ENCODE assay signal across 11 cellular contexts in genomic region chr1:155010211-155010918, GRCh38. TPM values are rescaled to one million over a fixed set of nuclear protein-coding genes. Genes with fewer than 3 reads are reported as not detected.
A peak's percentile ranks its signal among the peaks of the same experiment; 100 is the strongest.
DNase-seq lines count a peak whose midpoint lies in the region; ATAC-seq, FAIRE-seq and TF ChIP-seq lines count a peak whose summit lies in the region.
"Had no signal": no experiment of that assay in that cellular context is flagged by ENCODE, and none has a peak within 500 bp of the region (broad histone marks: within the 10 kb centered on the region; RNA-seq: fewer than 3 reads in every experiment).

No MANE protein-coding gene starts in this region.

- CTCF ChIA-PET in activated CD4-positive, alpha-beta T cell treated with anti-CD3 and anti-CD28 coated beads for 36 hours (lab: Charles Lee): interaction anchor here (0.9 to 1.8 kb wide), 3 partner anchors 11 to 165 kb away, joined by 3 to 7 read pairs (median 5); no protein-coding TSS in a partner anchor
- CTCF ChIA-PET in H1 (lab: Charles Lee; ENCODE audit: partially characterized antibody): interaction anchor here (0.6 to 18.6 kb wide), 5 partner anchors 12 to 1262 kb away, joined by 3 to 354 read pairs (median 3); partner anchors contain the start of genes ADAM15, LENEP and ZBTB7B

- no peak for TF ChIP-seq POLR2A in H1 (IDR thresholded peaks at IDR 0.05; ENCODE audit: control extremely low read depth in 1 of 2, low read depth in 2 of 2, low read length in 2 of 2)

- no peak overlapping the region for H2BK15ac ChIP-seq in H1 (ENCODE audit: low read length)

- H3K79me1 ChIP-seq in H1 (ENCODE audit: low read depth, low read length): peaks cover 20% of the 10 kb centered on the region

- H3K4me1 Mint-ChIP-seq in activated CD4-positive, alpha-beta T cell treated with anti-CD3 and anti-CD28 coated beads for 36 hours: peaks cover 67% of the 10 kb centered on the region
- H3K4me1 Mint-ChIP-seq in T-helper 17 cell: peaks cover 65% of the 10 kb centered on the region
- H3K4me1 Mint-ChIP-seq in stimulated activated memory B cell treated with anti-CD40 and anti-IgM and Interleukin-4, amounts not matched to agents 10 μg/mL and 1 μg/mL and 100 μg/mL, for 72 hours: peaks cover 73% of the 10 kb centered on the region

- intact Hi-C loops in activated CD4-positive, alpha-beta T cell treated with anti-CD3 and anti-CD28 coated beads for 36 hours (cut with DNase I, micrococcal nuclease): no loop called here

- H3K9me3 ChIP-seq in T-helper 17 cell (ENCODE audit: control insufficient read depth, low read length, poor library complexity, severe bottlenecking): no peaks in the 10 kb centered on the region
- H3K9me3 ChIP-seq in H1 (ENCODE audit: insufficient read depth in 2 of 2, low read depth in 1 of 2, low read length in 1 of 2): no peaks in the 10 kb centered on the region

- no peak overlapping the region for H3K4me2 ChIP-seq in H1 (ENCODE audit: insufficient read depth in 1 of 2, low read depth in 2 of 2, low read length in 2 of 2)

- H3K36me3 ChIP-seq in H1 (ENCODE audit: control insufficient read depth in 2 of 4, insufficient read depth in 4 of 4, low read length in 3 of 4): peaks cover 0 to 13% (median 8%) of the 10 kb centered on the region in 4 experiments; a peak in 5 of 8 replicates

- 0 out of 2 replicates have a peak overlapping the region, but pooled peaks have one; percentile 30 for H3K27ac ChIP-seq in H1 (ENCODE audit: low read depth, low read length)

- FAIRE-seq in H1 (lab: Jason Lieb, UNC): no peak
- FAIRE-seq: H54 had no signal

- TF ChIP-seq CTCF in H1 (IDR thresholded peaks at IDR 0.05; ENCODE audit: control extremely low read depth in 1 of 3, insufficient read depth in 1 of 3, low read depth in 1 of 3, low read length in 3 of 3): no peak

- H3K4ac ChIP-seq in H1 (replicated peaks; ENCODE audit: insufficient read length, low read depth, low read length): no peak overlapping the region

- H2BK120ac ChIP-seq in H1 (replicated peaks; ENCODE audit: low read depth, low read length): no peak overlapping the region

- H3K27me3 ChIP-seq in H1 (replicated peaks in 1 of 4; ENCODE audit: control insufficient read depth in 3 of 4, extremely low read depth in 1 of 4, insufficient read depth in 3 of 4, low read length in 3 of 4): no peaks in the 10 kb centered on the region

- no peaks in the 10 kb centered on the region for H3K27me3 Mint-ChIP-seq in activated CD4-positive, alpha-beta T cell treated with anti-CD3 and anti-CD28 coated beads for 36 hours
- H3K27me3 Mint-ChIP-seq in T-helper 17 cell: no peaks in the 10 kb centered on the region
- H3K27me3 Mint-ChIP-seq in stimulated activated memory B cell treated with anti-CD40 and anti-IgM and Interleukin-4, amounts not matched to agents 10 μg/mL and 1 μg/mL and 100 μg/mL, for 72 hours: no peaks in the 10 kb centered on the region

- H3K14ac ChIP-seq in H1 (ENCODE audit: insufficient read length): no peak overlapping the region

- H3K56ac ChIP-seq in H1 (replicated peaks; ENCODE audit: insufficient read length, low read depth, low read length): no peak overlapping the region

- no peaks in the 10 kb centered on the region for H3K9me3 Mint-ChIP-seq in activated CD4-positive, alpha-beta T cell treated with anti-CD3 and anti-CD28 coated beads for 36 hours (ENCODE audit: low read depth)
- no peaks in the 10 kb centered on the region for H3K9me3 Mint-ChIP-seq in stimulated activated memory B cell treated with anti-CD40 and anti-IgM and Interleukin-4, amounts not matched to agents 10 μg/mL and 1 μg/mL and 100 μg/mL, for 72 hours

- no peak overlapping the region for H3K23ac ChIP-seq in H1 (ENCODE audit: insufficient read length)

- H3K4me1 ChIP-seq in H1 (replicated peaks in 1 of 4; ENCODE audit: control insufficient read depth in 3 of 4, insufficient read depth in 4 of 4, low read length in 3 of 4): peaks cover 8 to 52% (median 34%) of the 10 kb centered on the region in 4 experiments

- peaks cover 47% of the 10 kb centered on the region for H3K36me3 Mint-ChIP-seq in activated CD4-positive, alpha-beta T cell treated with anti-CD3 and anti-CD28 coated beads for 36 hours (ENCODE audit: low read depth)
- H3K36me3 Mint-ChIP-seq in T-helper 17 cell (ENCODE audit: low read depth): peaks cover 7% of the 10 kb centered on the region
- peaks cover 17% of the 10 kb centered on the region for H3K36me3 Mint-ChIP-seq in stimulated activated memory B cell treated with anti-CD40 and anti-IgM and Interleukin-4, amounts not matched to agents 10 μg/mL and 1 μg/mL and 100 μg/mL, for 72 hours

- H3K4me3 ChIP-seq in H1 (ENCODE audit: extremely low read depth in 1 of 4, insufficient read depth in 2 of 4, low read depth in 3 of 4, low read length in 4 of 4): no peak overlapping the region

- H2AK5ac ChIP-seq in H1 (ENCODE audit: low read depth, low read length): no peak overlapping the region; the same call in 1 of the 2 replicates

- peaks cover 0 to 15% of the 10 kb centered on the region in 2 experiments for H4K20me1 ChIP-seq in H1 (replicated peaks in 1 of 2; ENCODE audit: control insufficient read depth in 1 of 2, insufficient read depth in 2 of 2, low read length in 2 of 2)

- TF ChIP-seq EP300 in H1 (IDR thresholded peaks at IDR 0.05; ENCODE audit: borderline replicate concordance in 1 of 2, low read depth in 2 of 2, low read length in 2 of 2): no peak

- H3K23me2 ChIP-seq in H1 (ENCODE audit: low read depth, low read length): no peaks in the 10 kb centered on the region; the same call in 1 of the 2 replicates

- peak overlapping the region; percentile 96 for H3K27ac Mint-ChIP-seq in activated CD4-positive, alpha-beta T cell treated with anti-CD3 and anti-CD28 coated beads for 36 hours
- H3K27ac Mint-ChIP-seq in T-helper 17 cell: peak overlapping the region; percentile 95
- H3K27ac Mint-ChIP-seq in stimulated activated memory B cell treated with anti-CD40 and anti-IgM and Interleukin-4, amounts not matched to agents 10 μg/mL and 1 μg/mL and 100 μg/mL, for 72 hours: peak overlapping the region; percentile 62

- H4K91ac ChIP-seq in H1 (replicated peaks; ENCODE audit: insufficient read length, low read length): no peak overlapping the region

- 76% methylated on average over 7 of the region's 11 CpGs; no CpG with 5 or more reads in 1 of the 2 experiments for WGBS in H1 (ENCODE audit: extremely low coverage in 1 of 2, insufficient coverage in 1 of 2, insufficient read length in 1 of 2, insufficient replicate concordance in 2 of 2, low coverage in 1 of 2, low lambda C conversion rate in 2 of 2, missing lambda C conversion rate in 1 of 2), 2 experiments

- H4K5ac ChIP-seq in H1 (ENCODE audit: insufficient read length, low read depth, low read length): no peak overlapping the region

- H4K8ac ChIP-seq in H1 (ENCODE audit: extremely low read depth, insufficient read depth, low read length): no peak overlapping the region

- no peak overlapping the region for H3K9ac ChIP-seq in H1 (replicated peaks in 1 of 4; ENCODE audit: extremely low read depth in 1 of 4, low read depth in 3 of 4, low read length in 3 of 4)

- no peak overlapping the region for H3K18ac ChIP-seq in H1 (ENCODE audit: extremely low read depth, low read length)

- DNase-seq in activated CD4-positive, alpha-beta T cell treated with anti-CD3 and anti-CD28 coated beads for 36 hours: peak; percentile 54
- DNase-seq in activated CD4-positive, alpha-beta T cell treated with anti-CD3 and anti-CD28 coated beads, Interleukin-2, amount 50 U/mL, for 1 hour: no peak
- DNase-seq in T-helper 17 cell (no peak), H1 (ENCODE audit: low read depth in 1 of 2, low spot score in 2 of 2) (no peak), HuH-7.5 (ENCODE audit: low spot score) (no peak)

- no peak overlapping the region for H2BK20ac ChIP-seq in H1 (ENCODE audit: low read length)

- H2BK12ac ChIP-seq in H1 (ENCODE audit: low read depth, low read length): 0 out of 2 replicates have a peak overlapping the region, but pooled peaks have one; percentile 33

- TF ChIP-seq RAD21 in H1 (IDR thresholded peaks at IDR 0.05 in 1 of 2, conservative IDR thresholded peaks at IDR 0.05 in 1 of 2; ENCODE audit: low read depth in 2 of 2, low read length in 2 of 2): no peak

- no peak overlapping the region for H2AFZ ChIP-seq in H1 (ENCODE audit: low read length)

- ATAC-seq in activated CD4-positive, alpha-beta T cell treated with anti-CD3 and anti-CD28 coated beads for 36 hours: no peak
- ATAC-seq in T-helper 17 cell: no peak
- no peak for ATAC-seq in stimulated activated memory B cell treated with anti-CD40 and anti-IgM and Interleukin-4, amounts not matched to agents 10 μg/mL and 1 μg/mL and 100 μg/mL, for 72 hours
- ATAC-seq in HG03159 (IDR thresholded peaks at IDR 0.05; ENCODE audit: unreplicated experiment): no peak
- no peak for ATAC-seq in GM18858 (IDR thresholded peaks at IDR 0.05; ENCODE audit: unreplicated experiment)

- POLR2A ChIA-PET in activated CD4-positive, alpha-beta T cell treated with anti-CD3 and anti-CD28 coated beads for 36 hours (lab: Charles Lee): interaction anchor here (0.6 kb wide), 1 partner anchor 29 kb away, joined by 3 read pairs; no protein-coding TSS in a partner anchor
- POLR2A ChIA-PET in H1 (lab: Charles Lee; ENCODE audit: partially characterized antibody): interaction anchor here (0.7 to 14.8 kb wide), 5 partner anchors 5 to 399 kb away, joined by 3 to 128 read pairs (median 29); partner anchors contain the start of genes CKS1B, FLAD1, LENEP and SHC1

- H3K4me3 Mint-ChIP-seq in activated CD4-positive, alpha-beta T cell treated with anti-CD3 and anti-CD28 coated beads for 36 hours: peak overlapping the region; percentile 99
- H3K4me3 Mint-ChIP-seq in T-helper 17 cell: peak overlapping the region; percentile 98
- no peak overlapping the region for H3K4me3 Mint-ChIP-seq in stimulated activated memory B cell treated with anti-CD40 and anti-IgM and Interleukin-4, amounts not matched to agents 10 μg/mL and 1 μg/mL and 100 μg/mL, for 72 hours

- peaks cover 0 to 45% of the 10 kb centered on the region in 2 experiments; a peak in 3 of 4 replicates for H3K79me2 ChIP-seq in H1 (ENCODE audit: control insufficient read depth in 1 of 2, insufficient read depth in 2 of 2, low read length in 2 of 2)

- no peak overlapping the region for H2BK5ac ChIP-seq in H1 (ENCODE audit: low read depth, low read length)

RNA-seq across cellular contexts. Expression of gene ZBTB7B, which starts 7.8 kb away (rescaled TPM):
- 100 to 1,000 TPM in 1 of 2 experiments, 10 to 100 TPM in 1; 94.0 to 105 TPM for total RNA-seq in activated CD4-positive, alpha-beta T cell treated with anti-CD3 and anti-CD28 coated beads for 36 hours
- total RNA-seq in T-helper 17 cell: 10 to 100 TPM; 63.8 to 73.6 TPM
- 22.1 and 24.5 TPM in 2 replicates for total RNA-seq in H1 (2021; fragmentation: NEBNext Ultra II Directional; extraction: Animal tissue kit (Norgen Biotek cat#: 25700))
- 36.9 and 38.3 TPM in 2 replicates for polyA plus RNA-seq in H1 (2011; rRNA removed)
- polyA plus RNA-seq in H1 (2011; cell fraction: cytosol; rRNA removed): 28.7 TPM
- polyA plus RNA-seq in H1 (2011; cell fraction: nucleus; rRNA removed): 38.2 TPM
- 11.5 to 24.0 TPM (median 20.2 TPM) in 4 replicates for polyA plus RNA-seq in H1 (2012, experiment 1 of 2)
- polyA plus RNA-seq in H1 (2012, experiment 2 of 2): 15.2 TPM
- polyA plus RNA-seq in H1 (2013, experiment 1 of 2): 8.9 TPM
- 9.4 TPM for polyA plus RNA-seq in H1 (2013, experiment 2 of 2)
- 16.1 and 19.4 TPM in 2 replicates for polyA minus RNA-seq in H1 (2011; rRNA and poly(A)+ RNA removed)
- 22.2 TPM for polyA minus RNA-seq in H1 (2011; cell fraction: cytosol; rRNA and poly(A)+ RNA removed)
- 19.9 TPM for polyA minus RNA-seq in H1 (2011; cell fraction: nucleus; rRNA and poly(A)+ RNA removed)

RNA-seq across cellular contexts. Expression of gene LENEP, which starts 17.0 kb away (rescaled TPM):
- under 1 TPM; 0.79 to 0.80 TPM for total RNA-seq in activated CD4-positive, alpha-beta T cell treated with anti-CD3 and anti-CD28 coated beads for 36 hours
- not detected for total RNA-seq in T-helper 17 cell
- total RNA-seq in H1 (2021; fragmentation: NEBNext Ultra II Directional; extraction: Animal tissue kit (Norgen Biotek cat#: 25700)): 1.2 and 1.3 TPM in 2 replicates
- 1.1 TPM in 1 of 2 replicates, not detected in the other for polyA plus RNA-seq in H1 (2011; rRNA removed)
- polyA plus RNA-seq in H1 (2011; cell fraction: cytosol; rRNA removed): 0.23 TPM
- polyA plus RNA-seq in H1 (2011; cell fraction: nucleus; rRNA removed): 1.5 TPM
- 0.32 TPM in 1 of 4 replicates, not detected in the others for polyA plus RNA-seq in H1 (2012, experiment 1 of 2)
- polyA plus RNA-seq in H1 (2012, experiment 2 of 2): not detected
- polyA plus RNA-seq in H1 (2013, experiment 1 of 2): 0.61 TPM
- polyA plus RNA-seq in H1 (2013, experiment 2 of 2): not detected
- polyA minus RNA-seq in H1 (2011; rRNA and poly(A)+ RNA removed): 6.1 and 8.4 TPM in 2 replicates
- polyA minus RNA-seq in H1 (2011; cell fraction: cytosol; rRNA and poly(A)+ RNA removed): not detected
- polyA minus RNA-seq in H1 (2011; cell fraction: nucleus; rRNA and poly(A)+ RNA removed): 15.3 TPM
- total RNA-seq: esophagus mucosa had no signal

RNA-seq across cellular contexts. Expression of gene DCST2, which starts 23.2 kb away (rescaled TPM):
- under 1 TPM; 0.46 to 0.67 TPM for total RNA-seq in activated CD4-positive, alpha-beta T cell treated with anti-CD3 and anti-CD28 coated beads for 36 hours
- total RNA-seq in T-helper 17 cell: 1 to 10 TPM in 1 of 2 donors, under 1 TPM in 1; 0.94 to 1.3 TPM
- 0.43 TPM in 1 of 2 replicates, not detected in the other for total RNA-seq in H1 (2021; fragmentation: NEBNext Ultra II Directional; extraction: Animal tissue kit (Norgen Biotek cat#: 25700))
- 1.7 and 2.1 TPM in 2 replicates for polyA plus RNA-seq in H1 (2011; rRNA removed)
- polyA plus RNA-seq in H1 (2011; cell fraction: cytosol; rRNA removed): 1.9 TPM
- polyA plus RNA-seq in H1 (2011; cell fraction: nucleus; rRNA removed): 10.2 TPM
- 0.26 to 1.0 TPM (median 0.74 TPM) in 4 replicates for polyA plus RNA-seq in H1 (2012, experiment 1 of 2)
- polyA plus RNA-seq in H1 (2012, experiment 2 of 2): 0.13 TPM
- polyA plus RNA-seq in H1 (2013, experiment 1 of 2): 0.53 TPM
- 0.26 TPM for polyA plus RNA-seq in H1 (2013, experiment 2 of 2)
- polyA minus RNA-seq in H1 (2011; rRNA and poly(A)+ RNA removed): 0.07 and 1.6 TPM in 2 replicates
- polyA minus RNA-seq in H1 (2011; cell fraction: cytosol; rRNA and poly(A)+ RNA removed): not detected
- 0.30 TPM for polyA minus RNA-seq in H1 (2011; cell fraction: nucleus; rRNA and poly(A)+ RNA removed)

RNA-seq across cellular contexts. Expression of gene DCST1, which starts 23.3 kb away (rescaled TPM):
- not detected for total RNA-seq in activated CD4-positive, alpha-beta T cell treated with anti-CD3 and anti-CD28 coated beads for 36 hours
- under 1 TPM; 0.23 to 0.57 TPM for total RNA-seq in T-helper 17 cell
- total RNA-seq in H1 (2021; fragmentation: NEBNext Ultra II Directional; extraction: Animal tissue kit (Norgen Biotek cat#: 25700)): not detected in 2 replicates
- polyA plus RNA-seq in H1 (2011; rRNA removed): 0.03 TPM in 1 of 2 replicates, not detected in the other
- not detected for polyA plus RNA-seq in H1 (2011; cell fraction: cytosol; rRNA removed)
- polyA plus RNA-seq in H1 (2011; cell fraction: nucleus; rRNA removed): 0.24 TPM
- 0.08 TPM in 1 of 4 replicates, not detected in the others for polyA plus RNA-seq in H1 (2012, experiment 1 of 2)
- polyA plus RNA-seq in H1 (2012, experiment 2 of 2): not detected
- 0.06 TPM for polyA plus RNA-seq in H1 (2013, experiment 1 of 2)
- polyA plus RNA-seq in H1 (2013, experiment 2 of 2): not detected
- not detected in 2 replicates for polyA minus RNA-seq in H1 (2011; rRNA and poly(A)+ RNA removed)
- not detected for polyA minus RNA-seq in H1 (2011; cell fraction: cytosol; rRNA and poly(A)+ RNA removed)
- polyA minus RNA-seq in H1 (2011; cell fraction: nucleus; rRNA and poly(A)+ RNA removed): not detected
- total RNA-seq: lung microvascular endothelial cell had no signal

RNA-seq across cellular contexts. Expression of gene FLAD1, which starts 27.2 kb away (rescaled TPM):
- total RNA-seq in activated CD4-positive, alpha-beta T cell treated with anti-CD3 and anti-CD28 coated beads for 36 hours: 10 to 100 TPM; 38.0 to 42.4 TPM
- 10 to 100 TPM; 33.2 to 34.7 TPM for total RNA-seq in T-helper 17 cell
- total RNA-seq in H1 (2021; fragmentation: NEBNext Ultra II Directional; extraction: Animal tissue kit (Norgen Biotek cat#: 25700)): 97.4 and 104 TPM in 2 replicates
- 143 and 189 TPM in 2 replicates for polyA plus RNA-seq in H1 (2011; rRNA removed)
- polyA plus RNA-seq in H1 (2011; cell fraction: cytosol; rRNA removed): 152 TPM
- polyA plus RNA-seq in H1 (2011; cell fraction: nucleus; rRNA removed): 250 TPM
- polyA plus RNA-seq in H1 (2012, experiment 1 of 2): 116 to 134 TPM (median 122 TPM) in 4 replicates
- 127 TPM for polyA plus RNA-seq in H1 (2012, experiment 2 of 2)
- 95.1 TPM for polyA plus RNA-seq in H1 (2013, experiment 1 of 2)
- polyA plus RNA-seq in H1 (2013, experiment 2 of 2): 95.5 TPM
- 149 and 177 TPM in 2 replicates for polyA minus RNA-seq in H1 (2011; rRNA and poly(A)+ RNA removed)
- polyA minus RNA-seq in H1 (2011; cell fraction: cytosol; rRNA and poly(A)+ RNA removed): 69.5 TPM
- polyA minus RNA-seq in H1 (2011; cell fraction: nucleus; rRNA and poly(A)+ RNA removed): 81.1 TPM
